ENCODE assay signal across 8 cellular contexts in genomic region chr19:19732579-19733501, GRCh38. TPM values are rescaled to one million over a fixed set of nuclear protein-coding genes. Genes with fewer than 3 reads are reported as not detected.
DNase-seq lines count a peak whose midpoint lies in the region; ATAC-seq and TF ChIP-seq lines count a peak whose summit lies in the region.

Gene ZNF14, minus strand, starts transcription at chr19:19733112. Its CDS starts 154 bp downstream, at chr19:19732958.

- CTCF ChIA-PET in activated CD4-positive, alpha-beta memory T cell treated with anti-CD3 and anti-CD28 coated beads for 36 hours (lab: Charles Lee), result interaction anchor here (0.7 to 1.4 kb wide), 4 partner anchors 48 to 200 kb away, joined by 3 to 5 read pairs (median 4); partner anchors contain the start of gene ZNF101

- peaks cover 25% of the 10 kb centered on the region for H3K9me3 Mint-ChIP-seq in activated CD4-positive, alpha-beta memory T cell treated with anti-CD3 and anti-CD28 coated beads for 36 hours

- H3K4me3 Mint-ChIP-seq in activated CD4-positive, alpha-beta memory T cell treated with anti-CD3 and anti-CD28 coated beads for 36 hours, result peak within 1 kb of the TSS; percentile 99

- POLR2A ChIA-PET in activated CD4-positive, alpha-beta memory T cell treated with anti-CD3 and anti-CD28 coated beads for 36 hours (lab: Charles Lee), result interaction anchor here (0.6 to 2.7 kb wide), 7 partner anchors 14 to 133 kb away, joined by 3 to 18 read pairs (median 7); partner anchors contain the start of genes ZNF101, ZNF253 and ZNF506

- H3K27ac Mint-ChIP-seq in activated CD4-positive, alpha-beta memory T cell treated with anti-CD3 and anti-CD28 coated beads for 36 hours, result peak within 1 kb of the TSS; percentile 94

- H3K36me3 Mint-ChIP-seq in activated CD4-positive, alpha-beta memory T cell treated with anti-CD3 and anti-CD28 coated beads for 36 hours, result peaks cover 40% of the 10 kb centered on the region

- DNase-seq in NCI-H526 treated with DMSO at 0.1 percent for 48 hours (lab: John Stamatoyannopoulos, UW) (peak; percentile 82), ecto neural progenitor cell (ENCODE audit: low spot score) (peak; percentile 94), lower leg skin (ENCODE audit: low spot score in 2 of 2) (peak; percentile 92 to 98)
- peak; percentile 96 for DNase-seq in activated CD4-positive, alpha-beta memory T cell treated with anti-CD3 and anti-CD28 coated beads for 36 hours
- DNase-seq in stimulated activated CD4-positive, alpha-beta T cell treated with anti-CD3 and anti-CD28 coated beads, Interleukin-4, amount 100 ng/mL, for 4 hours, result peak; percentile 85 to 90

- H3K4me1 Mint-ChIP-seq in activated CD4-positive, alpha-beta memory T cell treated with anti-CD3 and anti-CD28 coated beads for 36 hours (ENCODE audit: low read depth), result peaks cover 17% of the 10 kb centered on the region

- ATAC-seq in GM19324 (IDR thresholded peaks at IDR 0.05; ENCODE audit: low FRiP score, unreplicated experiment), result peak; percentile 96
- peak; percentile 98 for ATAC-seq in HG03460 (IDR thresholded peaks at IDR 0.05; ENCODE audit: unreplicated experiment)

- H3K27me3 Mint-ChIP-seq in activated CD4-positive, alpha-beta memory T cell treated with anti-CD3 and anti-CD28 coated beads for 36 hours, result no peaks in the 10 kb centered on the region

- TF ChIP-seq POLR2A in lower leg skin (IDR thresholded peaks at IDR 0.05), result peak in 1 of 2 donors; percentile 63

- peak within 1 kb of the TSS; percentile 81 for H3K27ac ChIP-seq in C4-2B

- TF ChIP-seq CTCF in C4-2B (conservative IDR thresholded peaks at IDR 0.05) (no peak), lower leg skin (IDR thresholded peaks at IDR 0.05) (no peak)

- H3K4me3 ChIP-seq in lower leg skin (ENCODE audit: low read depth, poor library complexity, severe bottlenecking), result peak within 1 kb of the TSS; percentile 72

- intact Hi-C loops in activated CD4-positive, alpha-beta memory T cell treated with anti-CD3 and anti-CD28 coated beads for 36 hours (cut with micrococcal nuclease), result loop anchor here (1.0 to 2.0 kb wide), 7 partner anchors 43 to 319 kb away; partner anchors contain the start of genes ATP13A1, ZNF101, ZNF506 and ZNF93
- intact Hi-C loops in lower leg skin (cut with DNase I; ENCODE audit: low total_unique reads), result no loop called here

- WGBS in lower leg skin, 2 donors, result 1% methylated on average over 29 to 54 of the region's 61 CpGs

RNA-seq across cellular contexts. Expression of gene ZNF14, which starts in this region (rescaled TPM):
- 1 to 10 TPM; 6.8 to 7.9 TPM for total RNA-seq in activated CD4-positive, alpha-beta memory T cell treated with anti-CD3 and anti-CD28 coated beads for 36 hours
- total RNA-seq in lower leg skin, result 1 to 10 TPM; 6.9 to 9.4 (median 8.1) TPM

Comparison
In these comparisons a context has a peak if more than half of its experiments do, and no peak if none do; other contexts are left out.
1. Peak in every context shown above with its lines: DNase-seq, ATAC-seq, H3K4me3 ChIP-seq and H3K27ac ChIP-seq.